In genomic region chr1:154557939-154558609, GRCh38 we compare ENCODE assay signal across 8 cellular contexts. TPM values are rescaled to one million over a fixed set of nuclear protein-coding genes. Genes with fewer than 3 reads are reported as not detected.
DNase-seq lines count a peak whose midpoint lies in the region; ATAC-seq and TF ChIP-seq lines count a peak whose summit lies in the region.

No MANE protein-coding gene starts in this region.

- peaks cover 26% of the 10 kb centered on the region for H3K36me3 ChIP-seq in cardiac muscle cell

- peak; percentile 5 for ATAC-seq in GM21619 (IDR thresholded peaks at IDR 0.05; ENCODE audit: unreplicated experiment)

- peak overlapping the region; percentile 85 for H3K27ac Mint-ChIP-seq in progenitor cell of endocrine pancreas

- no peaks in the 10 kb centered on the region for H3K9me3 ChIP-seq in cardiac muscle cell (ENCODE audit: low read depth)

- TF ChIP-seq POLR2A in NB4 (IDR thresholded peaks at IDR 0.05; ENCODE audit: extremely low read depth, insufficient read length): no peak

- H3K27me3 Mint-ChIP-seq in progenitor cell of endocrine pancreas: no peaks in the 10 kb centered on the region

- H3K4me3 ChIP-seq in NB4 (ENCODE audit: low read depth, low read length): peak overlapping the region; percentile 98
- H3K4me3 ChIP-seq in cardiac muscle cell: peak overlapping the region; percentile 63

- H3K27ac ChIP-seq in cardiac muscle cell: peak overlapping the region; percentile 79

- TF ChIP-seq CTCF in NB4 (IDR thresholded peaks at IDR 0.05; ENCODE audit: low read depth, low read length) (no peak), cardiac muscle cell (IDR thresholded peaks at IDR 0.05; ENCODE audit: low read depth, low read length) (no peak), progenitor cell of endocrine pancreas (IDR thresholded peaks at IDR 0.05; ENCODE audit: unreplicated experiment) (no peak)

- peak overlapping the region; percentile 83 for H3K4me3 Mint-ChIP-seq in progenitor cell of endocrine pancreas (ENCODE audit: low read depth)

- H3K9me3 Mint-ChIP-seq in progenitor cell of endocrine pancreas (ENCODE audit: low read depth): no peaks in the 10 kb centered on the region

- H3K27me3 ChIP-seq in cardiac muscle cell: no peaks in the 10 kb centered on the region

- peaks cover 20% of the 10 kb centered on the region for H3K4me1 ChIP-seq in cardiac muscle cell (ENCODE audit: low read depth)

- peak in 8 of 14 donors; percentile 30 to 74 (median 41) for DNase-seq in C1 segment of cervical spinal cord (lab: John Stamatoyannopoulos, UW)
- peak; percentile 73 for DNase-seq in NB4 (ENCODE audit: low read depth)
- peak; percentile 36 for DNase-seq in activated naive CD4-positive, alpha-beta T cell treated with Interleukin-2 at 50 U/mL for 16 hours
- DNase-seq in cardiac muscle cell (ENCODE audit: low read depth in 1 of 2, low spot score in 1 of 2): peak; percentile 25 to 61
- DNase-seq in progenitor cell of endocrine pancreas (ENCODE audit: low spot score, unreplicated experiment): peak; percentile 33
- DNase-seq in NCI-H1048 (lab: John Stamatoyannopoulos, UW): no peak
- DNase-seq in cortex of kidney (lab: John Stamatoyannopoulos, UW): no peak

- peaks cover 13% of the 10 kb centered on the region for H3K36me3 Mint-ChIP-seq in progenitor cell of endocrine pancreas (ENCODE audit: insufficient read depth)

- peaks cover 21% of the 10 kb centered on the region for H3K4me1 Mint-ChIP-seq in progenitor cell of endocrine pancreas (ENCODE audit: low read depth)

RNA-seq across cellular contexts. Expression of gene UBE2Q1, which starts 0.4 kb away (rescaled TPM):
- total RNA-seq in cardiac muscle cell (41.6 and 46.5 TPM in 2 replicates), progenitor cell of endocrine pancreas (77.2 and 88.3 TPM in 2 replicates)
- polyA plus RNA-seq in cardiac muscle cell: 60.8 and 77.2 TPM in 2 replicates

RNA-seq across cellular contexts. Expression of gene CHRNB2, which starts 9.5 kb away (rescaled TPM):
- total RNA-seq in cardiac muscle cell (0.12 and 0.46 TPM in 2 replicates), progenitor cell of endocrine pancreas (2.7 and 3.2 TPM in 2 replicates)
- polyA plus RNA-seq in cardiac muscle cell: not detected in 2 replicates

RNA-seq across cellular contexts. Expression of gene ADAR, which starts 49.9 kb away (rescaled TPM):
- 63.7 and 74.3 TPM in 2 replicates for total RNA-seq in cardiac muscle cell
- polyA plus RNA-seq in cardiac muscle cell: 47.5 and 64.3 TPM in 2 replicates
- 168 and 179 TPM in 2 replicates for total RNA-seq in progenitor cell of endocrine pancreas

RNA-seq across cellular contexts. Expression of gene SHE, which starts 55.9 kb away (rescaled TPM):
- 2.1 and 2.7 TPM in 2 replicates for total RNA-seq in cardiac muscle cell
- 1.7 and 2.0 TPM in 2 replicates for polyA plus RNA-seq in cardiac muscle cell
- total RNA-seq in progenitor cell of endocrine pancreas: not detected in 2 replicates

RNA-seq across cellular contexts. Expression of gene TDRD10, which starts 56.1 kb away (rescaled TPM):
- 0.51 and 0.53 TPM in 2 replicates for total RNA-seq in cardiac muscle cell
- polyA plus RNA-seq in cardiac muscle cell: 0.54 and 1.0 TPM in 2 replicates
- not detected in 2 replicates for total RNA-seq in progenitor cell of endocrine pancreas

Comparison
In these comparisons a context has a peak if more than half of its experiments do, and no peak if none do; other contexts are left out.
1. DNase-seq: peak in C1 segment of cervical spinal cord (8 of 14), NB4 (single experiment), activated naive CD4-positive, alpha-beta T cell treated with Interleukin-2 at 50 U/mL for 16 hours (single experiment), cardiac muscle cell (2 of 2) and progenitor cell of endocrine pancreas (single experiment); none in NCI-H1048 (single experiment) and cortex of kidney (single experiment).